ENCODE assay signal across 1 cellular context in the genomic region with DNA sequence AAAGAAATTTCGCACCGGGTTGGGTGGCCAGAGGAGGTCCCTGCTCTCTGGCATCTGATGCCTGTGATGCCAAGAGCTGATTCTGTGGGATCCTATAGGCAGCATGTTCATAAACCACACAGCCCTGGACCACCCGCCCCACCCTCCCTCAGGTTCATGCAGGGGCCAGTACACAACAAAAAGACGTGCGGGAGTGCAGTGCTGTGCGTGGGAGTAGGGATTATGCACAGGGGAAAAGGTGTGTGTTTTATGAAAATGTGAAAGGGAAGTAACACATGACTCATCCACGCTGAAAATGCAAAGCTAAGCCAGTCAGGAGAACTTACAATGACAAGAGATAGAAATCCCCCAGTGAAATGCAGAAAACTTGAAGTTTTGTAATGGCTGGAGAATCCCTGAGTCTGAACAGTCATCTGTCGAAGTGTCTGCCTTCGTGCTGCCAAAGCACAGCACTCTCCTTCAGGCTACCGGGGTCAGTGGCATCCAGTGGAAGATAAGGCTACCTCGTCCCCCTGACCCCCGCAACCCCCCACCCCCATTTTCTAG.
TF ChIP-seq lines count a peak whose summit lies in the region.

No MANE protein-coding gene starts in this region.

TF ChIP-seq in HepG2, 621 proteins besides CTCF, POLR2A, EP300 and RAD21 (continued from another document):
- TF ChIP-seq AKNA (CRISPR knock-in tag; IDR thresholded peaks at IDR 0.05; ENCODE audit: borderline replicate concordance): no peak
- no peak for TF ChIP-seq SMYD3 (CRISPR knock-in tag; IDR thresholded peaks at IDR 0.05)
- no peak for TF ChIP-seq ZXDC (CRISPR knock-in tag; IDR thresholded peaks at IDR 0.05)
